ENCODE assay signal across 24 cellular contexts in the genomic region with DNA sequence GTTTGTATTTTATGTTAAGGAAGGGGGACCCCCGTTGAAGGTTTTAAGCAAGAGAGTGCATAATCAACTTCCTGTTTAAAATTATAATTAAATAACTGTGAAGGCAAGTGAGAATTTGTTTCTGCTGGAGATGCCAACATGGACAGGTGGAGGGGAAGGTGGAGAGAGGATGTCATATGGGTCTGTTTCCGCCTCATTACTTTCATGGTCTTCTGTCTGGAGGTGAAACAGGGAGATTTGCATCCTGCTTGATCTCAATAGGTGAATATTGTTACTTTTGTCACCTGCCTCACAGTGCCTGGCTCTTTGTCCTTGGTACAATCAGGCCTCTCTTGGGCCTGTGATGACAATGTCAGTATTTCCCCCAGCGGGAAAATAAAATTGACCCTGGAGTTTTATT.
DNase-seq lines count a peak whose midpoint lies in the region; ATAC-seq and TF ChIP-seq lines count a peak whose summit lies in the region.
"Had no signal": no experiment of that assay in that cellular context is flagged by ENCODE, and none has a peak within 500 bp of the region (broad histone marks: within the 10 kb centered on the region; RNA-seq: fewer than 3 reads in every experiment).

No MANE protein-coding gene starts in this region.

- no peaks in the 10 kb centered on the region for H3K4me1 ChIP-seq in right atrium auricular region

- H3K36me3 ChIP-seq in right atrium auricular region, result no peaks in the 10 kb centered on the region
- H3K36me3 ChIP-seq: MG63 had no signal

- TF ChIP-seq CTCF in right atrium auricular region (IDR thresholded peaks at IDR 0.05), result no peak

- no peak for ATAC-seq in HG03025 (IDR thresholded peaks at IDR 0.05; ENCODE audit: low FRiP score, unreplicated experiment)
- ATAC-seq: Panc1, T-cell had no signal

- H3K4me3 ChIP-seq in right atrium auricular region, result no peak overlapping the region
- H3K4me3 ChIP-seq: MG63 had no signal

- DNase-seq in NCI-H1694 treated with DMSO at 0.1 percent for 48 hours (lab: John Stamatoyannopoulos, UW), result peak; percentile 0
- no peak for DNase-seq in NCI-H1694 (lab: John Stamatoyannopoulos, UW)
- peak; percentile 32 for DNase-seq in DMS153 (lab: John Stamatoyannopoulos, UW)
- DNase-seq in NCI-H526 treated with DMSO at 0.1 percent for 48 hours (lab: John Stamatoyannopoulos, UW), result peak; percentile 82
- DNase-seq in left kidney (ENCODE audit: low read depth, low spot score), result peak; percentile 8
- DNase-seq in right atrium auricular region (ENCODE audit: low spot score), result no peak
- DNase-seq in NCI-H187 (lab: John Stamatoyannopoulos, UW), result no peak
- DNase-seq: 8988T, DMS79 treated with DMSO at 0.1 percent for 48 hours, GOT3, HCEC 1CT, IMR-90, KG1, MG63, NCI-H1105 treated with DMSO at 0.1 percent for 48 hours, NCI-H146, NCI-H2227 treated with DMSO at 0.1 percent for 48 hours, NCI-H510A treated with DMSO at 0.1 percent for 48 hours, NCI-H82, SHP77, T-cell had no signal

- no peaks in the 10 kb centered on the region for H3K27me3 ChIP-seq in right atrium auricular region
- H3K27me3 ChIP-seq: MG63 had no signal

- H3K27ac ChIP-seq in right atrium auricular region, result no peak overlapping the region
- H3K27ac ChIP-seq: RWPE1 had no signal

- no peaks in the 10 kb centered on the region for H3K9me3 ChIP-seq in right atrium auricular region
- H3K9me3 ChIP-seq: MG63 had no signal

Comparison
In these comparisons a context has a peak if more than half of its experiments do, and no peak if none do; other contexts are left out.
1. DNase-seq: peak in NCI-H1694 treated with DMSO at 0.1 percent for 48 hours (single experiment), DMS153 (single experiment), NCI-H526 treated with DMSO at 0.1 percent for 48 hours (single experiment) and left kidney (single experiment); none in NCI-H1694 (single experiment), right atrium auricular region (single experiment) and NCI-H187 (0 of 2).